1 cellular context compared by ENCODE assay signal in genomic region chr1:154788241-154788870, GRCh38.
TF ChIP-seq lines count a peak whose summit lies in the region.

No MANE protein-coding gene starts in this region.

TF ChIP-seq in GM23338, 12 proteins besides CTCF, POLR2A, EP300 and RAD21:
- TF ChIP-seq, protein P1, sequence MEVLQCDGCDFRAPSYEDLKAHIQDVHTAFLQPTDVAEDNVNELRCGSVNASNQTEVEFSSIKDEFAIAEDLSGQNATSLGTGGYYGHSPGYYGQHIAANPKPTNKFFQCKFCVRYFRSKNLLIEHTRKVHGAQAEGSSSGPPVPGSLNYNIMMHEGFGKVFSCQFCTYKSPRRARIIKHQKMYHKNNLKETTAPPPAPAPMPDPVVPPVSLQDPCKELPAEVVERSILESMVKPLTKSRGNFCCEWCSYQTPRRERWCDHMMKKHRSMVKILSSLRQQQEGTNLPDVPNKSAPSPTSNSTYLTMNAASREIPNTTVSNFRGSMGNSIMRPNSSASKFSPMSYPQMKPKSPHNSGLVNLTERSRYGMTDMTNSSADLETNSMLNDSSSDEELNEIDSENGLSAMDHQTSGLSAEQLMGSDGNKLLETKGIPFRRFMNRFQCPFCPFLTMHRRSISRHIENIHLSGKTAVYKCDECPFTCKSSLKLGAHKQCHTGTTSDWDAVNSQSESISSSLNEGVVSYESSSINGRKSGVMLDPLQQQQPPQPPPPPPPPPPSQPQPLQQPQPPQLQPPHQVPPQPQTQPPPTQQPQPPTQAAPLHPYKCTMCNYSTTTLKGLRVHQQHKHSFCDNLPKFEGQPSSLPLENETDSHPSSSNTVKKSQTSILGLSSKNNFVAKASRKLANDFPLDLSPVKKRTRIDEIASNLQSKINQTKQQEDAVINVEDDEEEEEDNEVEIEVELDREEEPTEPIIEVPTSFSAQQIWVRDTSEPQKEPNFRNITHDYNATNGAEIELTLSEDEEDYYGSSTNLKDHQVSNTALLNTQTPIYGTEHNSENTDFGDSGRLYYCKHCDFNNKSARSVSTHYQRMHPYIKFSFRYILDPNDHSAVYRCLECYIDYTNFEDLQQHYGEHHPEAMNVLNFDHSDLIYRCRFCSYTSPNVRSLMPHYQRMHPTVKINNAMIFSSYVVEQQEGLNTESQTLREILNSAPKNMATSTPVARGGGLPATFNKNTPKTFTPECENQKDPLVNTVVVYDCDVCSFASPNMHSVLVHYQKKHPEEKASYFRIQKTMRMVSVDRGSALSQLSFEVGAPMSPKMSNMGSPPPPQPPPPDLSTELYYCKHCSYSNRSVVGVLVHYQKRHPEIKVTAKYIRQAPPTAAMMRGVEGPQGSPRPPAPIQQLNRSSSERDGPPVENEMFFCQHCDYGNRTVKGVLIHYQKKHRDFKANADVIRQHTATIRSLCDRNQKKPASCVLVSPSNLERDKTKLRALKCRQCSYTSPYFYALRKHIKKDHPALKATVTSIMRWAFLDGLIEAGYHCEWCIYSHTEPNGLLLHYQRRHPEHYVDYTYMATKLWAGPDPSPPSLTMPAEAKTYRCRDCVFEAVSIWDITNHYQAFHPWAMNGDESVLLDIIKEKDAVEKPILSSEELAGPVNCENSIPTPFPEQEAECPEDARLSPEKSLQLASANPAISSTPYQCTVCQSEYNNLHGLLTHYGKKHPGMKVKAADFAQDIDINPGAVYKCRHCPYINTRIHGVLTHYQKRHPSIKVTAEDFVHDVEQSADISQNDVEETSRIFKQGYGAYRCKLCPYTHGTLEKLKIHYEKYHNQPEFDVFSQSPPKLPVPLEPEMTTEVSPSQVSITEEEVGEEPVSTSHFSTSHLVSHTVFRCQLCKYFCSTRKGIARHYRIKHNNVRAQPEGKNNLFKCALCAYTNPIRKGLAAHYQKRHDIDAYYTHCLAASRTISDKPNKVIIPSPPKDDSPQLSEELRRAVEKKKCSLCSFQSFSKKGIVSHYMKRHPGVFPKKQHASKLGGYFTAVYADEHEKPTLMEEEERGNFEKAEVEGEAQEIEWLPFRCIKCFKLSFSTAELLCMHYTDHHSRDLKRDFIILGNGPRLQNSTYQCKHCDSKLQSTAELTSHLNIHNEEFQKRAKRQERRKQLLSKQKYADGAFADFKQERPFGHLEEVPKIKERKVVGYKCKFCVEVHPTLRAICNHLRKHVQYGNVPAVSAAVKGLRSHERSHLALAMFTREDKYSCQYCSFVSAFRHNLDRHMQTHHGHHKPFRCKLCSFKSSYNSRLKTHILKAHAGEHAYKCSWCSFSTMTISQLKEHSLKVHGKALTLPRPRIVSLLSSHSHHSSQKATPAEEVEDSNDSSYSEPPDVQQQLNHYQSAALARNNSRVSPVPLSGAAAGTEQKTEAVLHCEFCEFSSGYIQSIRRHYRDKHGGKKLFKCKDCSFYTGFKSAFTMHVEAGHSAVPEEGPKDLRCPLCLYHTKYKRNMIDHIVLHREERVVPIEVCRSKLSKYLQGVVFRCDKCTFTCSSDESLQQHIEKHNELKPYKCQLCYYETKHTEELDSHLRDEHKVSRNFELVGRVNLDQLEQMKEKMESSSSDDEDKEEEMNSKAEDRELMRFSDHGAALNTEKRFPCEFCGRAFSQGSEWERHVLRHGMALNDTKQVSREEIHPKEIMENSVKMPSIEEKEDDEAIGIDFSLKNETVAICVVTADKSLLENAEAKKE (CRISPR knock-in tag; IDR thresholded peaks at IDR 0.05), result no peak
TF ChIP-seq in GM23338: peak in this region for 0.
